In genomic region chr12:6204533-6205143, GRCh38 we compare ENCODE assay signal across 9 cellular contexts. TPM values are rescaled to one million over a fixed set of nuclear protein-coding genes. Genes with fewer than 3 reads are reported as not detected.
DNase-seq lines count a peak whose midpoint lies in the region; ATAC-seq, FAIRE-seq and TF ChIP-seq lines count a peak whose summit lies in the region.
"Had no signal": no experiment of that assay in that cellular context is flagged by ENCODE, and none has a peak within 500 bp of the region (broad histone marks: within the 10 kb centered on the region; RNA-seq: fewer than 3 reads in every experiment).

No MANE protein-coding gene starts in this region.

- H3K4me2 ChIP-seq in HepG2 (ENCODE audit: low read depth, low read length): no peak overlapping the region
- H3K4me2 ChIP-seq: KMS-11 had no signal

- H3K9ac ChIP-seq in HepG2 (ENCODE audit: insufficient read depth, low read depth, low read length): no peak overlapping the region
- peak overlapping the region; percentile 31 for H3K9ac ChIP-seq in muscle layer of colon (ENCODE audit: low read length)
- H3K9ac ChIP-seq: KMS-11 had no signal

- ATAC-seq in HepG2 (peak; percentile 47), right lobe of liver (no peak), HG02852 (IDR thresholded peaks at IDR 0.05; ENCODE audit: unreplicated experiment) (no peak)
- no peak for ATAC-seq in stimulated activated naive B cell treated with anti-CD40 and anti-IgM and Interleukin-4, amounts not matched to agents 10 μg/mL and 1 μg/mL and 100 μg/mL, for 72 hours (replicated peaks)

- H3K4me1 ChIP-seq in HepG2 (ENCODE audit: insufficient read depth, low read length) (peaks cover 29% of the 10 kb centered on the region), right lobe of liver (peaks cover 0 to 5% (median 0%) of the 10 kb centered on the region in 4 donors), muscle layer of colon (ENCODE audit: insufficient read depth, low read length) (peaks cover 74% of the 10 kb centered on the region)

- intact Hi-C loops in HepG2 (cut with micrococcal nuclease; ENCODE audit: unreplicated experiment): no loop called here
- intact Hi-C loops in right lobe of liver (cut with DNase I): loop anchor here in 1 of 2 donors (10.0 kb wide), 1 partner anchor 70 kb away; no protein-coding TSS in a partner anchor

- H4K20me1 ChIP-seq in HepG2 (ENCODE audit: insufficient read depth, low read length): no peaks in the 10 kb centered on the region

- CTCF ChIA-PET in HepG2 (lab: Yijun Ruan, JAX; ENCODE audit: low intra/inter-chr PET ratio, low total read pairs): interaction anchor here (0.9 kb wide), 1 partner anchor 80 kb away, joined by 3 read pairs; no protein-coding TSS in a partner anchor

- no TSS peak for BruUV-seq in HepG2 (replicated peaks; lab: Mats Ljungman, UMichigan)

- no peaks in the 10 kb centered on the region for H3K9me3 ChIP-seq in HepG2 (ENCODE audit: low read length)
- H3K9me3 ChIP-seq in right lobe of liver: no peaks in the 10 kb centered on the region
- H3K9me3 ChIP-seq in muscle layer of colon (ENCODE audit: low read length): no peaks in the 10 kb centered on the region

- no peaks in the 10 kb centered on the region for H3K9me3 Mint-ChIP-seq in stimulated activated naive B cell treated with anti-CD40 and anti-IgM and Interleukin-4, amounts not matched to agents 10 μg/mL and 1 μg/mL and 100 μg/mL, for 72 hours

- POLR2A ChIA-PET in HepG2 (lab: Yijun Ruan, JAX): no interaction called here

- H3K4me3 Mint-ChIP-seq in stimulated activated naive B cell treated with anti-CD40 and anti-IgM and Interleukin-4, amounts not matched to agents 10 μg/mL and 1 μg/mL and 100 μg/mL, for 72 hours: no peak overlapping the region

- H3K27me3 ChIP-seq in HepG2 (ENCODE audit: control insufficient read depth in 1 of 2, insufficient read depth in 2 of 2, low read length in 2 of 2): peaks cover 4 to 29% of the 10 kb centered on the region in 2 experiments
- no peaks in the 10 kb centered on the region for H3K27me3 ChIP-seq in right lobe of liver
- no peaks in the 10 kb centered on the region for H3K27me3 ChIP-seq in muscle layer of colon (ENCODE audit: control insufficient read depth in 1 of 2, insufficient read depth in 2 of 2, low read length in 2 of 2)

- TF ChIP-seq RAD21 in HepG2 (CRISPR knock-in tag; IDR thresholded peaks at IDR 0.05): no peak

- peaks cover 30 to 77% of the 10 kb centered on the region in 2 donors for H3K4me1 Mint-ChIP-seq in stimulated activated naive B cell treated with anti-CD40 and anti-IgM and Interleukin-4, amounts not matched to agents 10 μg/mL and 1 μg/mL and 100 μg/mL, for 72 hours

- peak; percentile 56 for TF ChIP-seq CTCF in HepG2 (CRISPR knock-in tag; IDR thresholded peaks at IDR 0.05)
- TF ChIP-seq CTCF in right lobe of liver (IDR thresholded peaks at IDR 0.05): no peak

- peaks cover 4 to 16% of the 10 kb centered on the region in 2 donors for H3K36me3 Mint-ChIP-seq in stimulated activated naive B cell treated with anti-CD40 and anti-IgM and Interleukin-4, amounts not matched to agents 10 μg/mL and 1 μg/mL and 100 μg/mL, for 72 hours

- TF ChIP-seq EP300 in HepG2 (IDR thresholded peaks at IDR 0.05; ENCODE audit: low read depth in 2 of 2, low read length in 2 of 2) (no peak), HepG2 (CRISPR knock-in tag; IDR thresholded peaks at IDR 0.05; ENCODE audit: borderline replicate concordance) (no peak)

- in situ Hi-C loops in HepG2 (cut with HindIII; ENCODE audit: extremely low pct_ligation_motif_present, low pct_unique_long_range_greater_than_20kb): no loop called here

- H3K27ac Mint-ChIP-seq in stimulated activated naive B cell treated with anti-CD40 and anti-IgM and Interleukin-4, amounts not matched to agents 10 μg/mL and 1 μg/mL and 100 μg/mL, for 72 hours: no peak overlapping the region

- peaks cover 7 to 35% of the 10 kb centered on the region in 2 donors for H3K27me3 Mint-ChIP-seq in stimulated activated naive B cell treated with anti-CD40 and anti-IgM and Interleukin-4, amounts not matched to agents 10 μg/mL and 1 μg/mL and 100 μg/mL, for 72 hours

- H3K79me2 ChIP-seq in HepG2 (ENCODE audit: insufficient read depth, low read length): no peaks in the 10 kb centered on the region

- 69% methylated on average over 5 of the region's 5 CpGs for WGBS in HepG2 (ENCODE audit: low lambda C conversion rate)
- WGBS in right lobe of liver (ENCODE audit: insufficient coverage, low coverage, low lambda C conversion rate, missing lambda C conversion rate): 69% methylated on average over 1 of the region's 5 CpGs

- DNase-seq in HepG2 (ENCODE audit: low spot score) (no peak), right lobe of liver (no peak), NCI-H187 (lab: John Stamatoyannopoulos, UW) (no peak), C1 segment of cervical spinal cord (lab: John Stamatoyannopoulos, UW) (no peak)
- no peak for DNase-seq in stimulated activated naive B cell treated with anti-CD40 and anti-IgM and Interleukin-4, amounts not matched to agents 10 μg/mL and 1 μg/mL and 100 μg/mL, for 72 hours

- H3K4me3 ChIP-seq in HepG2 (replicated peaks in 1 of 3; ENCODE audit: insufficient read depth in 1 of 3, low read depth in 2 of 3, low read length in 3 of 3) (no peak overlapping the region), right lobe of liver (no peak overlapping the region), muscle layer of colon (ENCODE audit: low read depth in 1 of 2, low read length in 2 of 2) (peak overlapping the region in 1 of 2 donors; percentile 24)

- no peak overlapping the region for H3K27ac ChIP-seq in HepG2 (ENCODE audit: extremely low read length, insufficient read depth, low read length)
- H3K27ac ChIP-seq in right lobe of liver: peak overlapping the region in 1 of 3 donors; percentile 36
- H3K27ac ChIP-seq in cingulate gyrus (ENCODE audit: low read depth, low read length): peak overlapping the region; percentile 67
- peak overlapping the region; percentile 93 for H3K27ac ChIP-seq in muscle layer of colon (ENCODE audit: low read depth, low read length)
- H3K27ac ChIP-seq: KMS-11 had no signal

- H3K36me3 ChIP-seq in HepG2 (replicated peaks in 1 of 2; ENCODE audit: control insufficient read depth in 1 of 2, insufficient read depth in 2 of 2, low read length in 2 of 2) (no peaks in the 10 kb centered on the region), right lobe of liver (no peaks in the 10 kb centered on the region), muscle layer of colon (ENCODE audit: insufficient read depth, low read length) (peaks cover 4% of the 10 kb centered on the region)

- TF ChIP-seq POLR2A in HepG2 (IDR thresholded peaks at IDR 0.05; ENCODE audit: insufficient read depth in 1 of 2, low read depth in 2 of 2, low read length in 2 of 2) (no peak), right lobe of liver (IDR thresholded peaks at IDR 0.05) (no peak)

- no peak for FAIRE-seq in HepG2 (lab: Jason Lieb, UNC)

- no peak overlapping the region for H2AFZ ChIP-seq in HepG2 (ENCODE audit: low read length)

TF ChIP-seq in HepG2, 621 proteins besides CTCF, POLR2A, EP300 and RAD21:
- TF ChIP-seq ZNF652 (CRISPR knock-in tag; IDR thresholded peaks at IDR 0.05; ENCODE audit: borderline replicate concordance, low read depth): 0 out of 2 replicates have a peak, but pooled peaks have one; percentile 37
- TF ChIP-seq STAG1 (CRISPR knock-in tag; IDR thresholded peaks at IDR 0.05): peak; percentile 67
- peak; percentile 51; the same call in 1 of the 2 replicates for TF ChIP-seq SMC3 (IDR thresholded peaks at IDR 0.05; ENCODE audit: low read length)
- no peak for TF ChIP-seq ZNF543 (CRISPR knock-in tag; IDR thresholded peaks at IDR 0.05)
- TF ChIP-seq FOSL2 (CRISPR knock-in tag; IDR thresholded peaks at IDR 0.05): peak; percentile 11; the same call in 1 of the 2 replicates
TF ChIP-seq in HepG2: peak in this region for 4.

RNA-seq across cellular contexts. Expression of gene CD9, which starts 4.4 kb away (rescaled TPM):
- 4.3 and 5.8 TPM in 2 replicates for total RNA-seq in HepG2 (2016; rRNA removed; fragmentation: Illumina TruSeq; extraction: Trizol)
- 1.3 and 2.0 TPM in 2 replicates for total RNA-seq in HepG2 (2016; cell fraction: cytosol; rRNA removed; fragmentation: Illumina TruSeq; extraction: Trizol; ENCODE audit: low read depth)
- 2.4 and 6.9 TPM in 2 replicates for total RNA-seq in HepG2 (2016; cell fraction: insoluble cytoplasmic fraction; rRNA removed; fragmentation: Illumina TruSeq; extraction: Trizol)
- total RNA-seq in HepG2 (2016; cell fraction: membrane; rRNA removed; fragmentation: Illumina TruSeq; extraction: Trizol): 2.1 and 2.4 TPM in 2 replicates
- 5.9 and 6.5 TPM in 2 replicates for total RNA-seq in HepG2 (2016; cell fraction: nucleus; rRNA removed; fragmentation: Illumina TruSeq; extraction: Trizol)
- 38.3 and 40.1 TPM in 2 replicates for polyA plus RNA-seq in HepG2 (2011; rRNA removed)
- 30.3 and 47.3 TPM in 2 replicates for polyA plus RNA-seq in HepG2 (2011; cell fraction: cytosol; rRNA removed)
- polyA plus RNA-seq in HepG2 (2011; cell fraction: nucleus; rRNA removed): 15.2 and 20.2 TPM in 2 replicates
- polyA plus RNA-seq in HepG2 (2012): 30.0 and 52.7 TPM in 2 replicates
- 1.4 and 1.8 TPM in 2 replicates for polyA plus RNA-seq in HepG2 (2016; cell fraction: cytosol; fragmentation: Illumina TruSeq; extraction: Trizol; ENCODE audit: low read depth)
- 5.2 and 5.4 TPM in 2 replicates for polyA plus RNA-seq in HepG2 (2016; cell fraction: insoluble cytoplasmic fraction; fragmentation: Illumina TruSeq; extraction: Trizol; ENCODE audit: low read depth)
- 1.9 and 2.4 TPM in 2 replicates for polyA plus RNA-seq in HepG2 (2016; cell fraction: membrane; fragmentation: Illumina TruSeq; extraction: Trizol; ENCODE audit: low read depth)
- polyA plus RNA-seq in HepG2 (2016; cell fraction: nucleus; fragmentation: Illumina TruSeq; extraction: Trizol; ENCODE audit: insufficient read depth, low read depth): 10.1 and 12.9 TPM in 2 replicates
- polyA minus RNA-seq in HepG2 (2011; rRNA and poly(A)+ RNA removed; ENCODE audit: low replicate concordance): 21.6 and 243 TPM in 2 replicates
- 12.1 and 13.6 TPM in 2 replicates for polyA minus RNA-seq in HepG2 (2011; cell fraction: cytosol; rRNA and poly(A)+ RNA removed)
- polyA minus RNA-seq in HepG2 (2011; cell fraction: nucleus; rRNA and poly(A)+ RNA removed): 8.9 and 10.4 TPM in 2 replicates
- 10 to 100 TPM; 17.2 to 65.7 (median 34.2) TPM for total RNA-seq in right lobe of liver
